In the genomic region with DNA sequence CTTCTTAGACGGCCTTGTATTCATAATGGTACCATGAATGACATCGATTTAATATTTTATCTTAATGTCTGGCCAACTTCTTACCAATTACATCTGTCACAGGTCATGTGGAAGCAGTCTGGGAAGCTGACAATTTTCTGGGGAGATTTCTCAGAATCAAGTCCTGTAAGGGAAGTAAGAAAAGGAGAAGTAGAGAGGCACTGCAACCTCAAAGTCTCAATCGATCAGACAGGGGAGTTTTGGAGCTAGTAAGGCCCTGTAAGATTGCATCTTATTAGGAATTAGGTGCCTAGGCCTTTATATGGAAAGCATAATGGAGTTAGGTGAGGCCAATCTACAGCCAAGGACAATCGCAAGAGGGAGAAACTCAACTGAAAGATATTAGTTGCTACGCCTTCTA, we compare ENCODE assay signal across 23 cellular contexts.
DNase-seq lines count a peak whose midpoint lies in the region; ATAC-seq, FAIRE-seq and TF ChIP-seq lines count a peak whose summit lies in the region.
"Had no signal": no experiment of that assay in that cellular context is flagged by ENCODE, and none has a peak within 500 bp of the region (broad histone marks: within the 10 kb centered on the region; RNA-seq: fewer than 3 reads in every experiment).

No MANE protein-coding gene starts in this region.

- no peak overlapping the region for H3K27ac Mint-ChIP-seq in stimulated activated effector memory CD8-positive, alpha-beta T cell treated with anti-CD3 and anti-CD28 coated beads, Interleukin-12 subunit alpha, Interleukin-12 subunit beta, amount 100 ng/mL, for 72 hours
- H3K27ac Mint-ChIP-seq: B cell had no signal

- H3K4me2 ChIP-seq in GM12878 (ENCODE audit: control insufficient read depth, insufficient read depth), result no peak overlapping the region
- H3K4me2 ChIP-seq: SK-N-SH had no signal

- no peaks in the 10 kb centered on the region for H3K27me3 ChIP-seq in GM12878 (replicated peaks in 1 of 2; ENCODE audit: control insufficient read depth in 2 of 2, insufficient read depth in 2 of 2, low read length in 1 of 2)
- no peaks in the 10 kb centered on the region for H3K27me3 ChIP-seq in right atrium auricular region

- ATAC-seq in GM12878, result peak; percentile 69
- ATAC-seq in esophagus mucosa, result no peak
- ATAC-seq in HG02678 (IDR thresholded peaks at IDR 0.05; ENCODE audit: unreplicated experiment), result no peak
- no peak for ATAC-seq in stimulated activated effector memory CD8-positive, alpha-beta T cell treated with anti-CD3 and anti-CD28 coated beads, Interleukin-12 subunit alpha, Interleukin-12 subunit beta, amount 100 ng/mL, for 72 hours
- ATAC-seq: K562 had no signal

- no peak for TF ChIP-seq RAD21 in GM12878 (IDR thresholded peaks at IDR 0.05; ENCODE audit: insufficient read depth, low read depth, low read length)

- H3K27ac ChIP-seq in GM12878 (ENCODE audit: control insufficient read depth, insufficient read depth), result no peak overlapping the region
- H3K27ac ChIP-seq in right atrium auricular region, result no peak overlapping the region

- no peak for TF ChIP-seq EP300 in GM12878 (IDR thresholded peaks at IDR 0.05; ENCODE audit: borderline replicate concordance in 1 of 2, control insufficient read depth in 1 of 2, low read depth in 2 of 2, low read length in 2 of 2)

- in situ Hi-C loops in GM12878 (cut with MboI), result no loop called here

- intact Hi-C loops in GM12878 (cut with micrococcal nuclease; ENCODE audit: unreplicated experiment), result no loop called here

- no peak overlapping the region for H3K9ac ChIP-seq in GM12878 (ENCODE audit: control insufficient read depth, insufficient read depth, low read length)
- H3K9ac ChIP-seq: SK-N-SH had no signal

- SMC1A ChIA-PET in GM12878 (lab: Charles Lee; ENCODE audit: uncharacterized antibody, unreplicated experiment), result interaction anchor here (0.9 to 2.1 kb wide), 6 partner anchors 8 to 62 kb away, joined by 3 to 7 read pairs (median 4); no protein-coding TSS in a partner anchor

- no peak overlapping the region for H3K4me3 Mint-ChIP-seq in stimulated activated effector memory CD8-positive, alpha-beta T cell treated with anti-CD3 and anti-CD28 coated beads, Interleukin-12 subunit alpha, Interleukin-12 subunit beta, amount 100 ng/mL, for 72 hours
- H3K4me3 Mint-ChIP-seq: B cell had no signal

- H3K4me1 Mint-ChIP-seq in stimulated activated effector memory CD8-positive, alpha-beta T cell treated with anti-CD3 and anti-CD28 coated beads, Interleukin-12 subunit alpha, Interleukin-12 subunit beta, amount 100 ng/mL, for 72 hours, result no peaks in the 10 kb centered on the region
- H3K4me1 Mint-ChIP-seq: B cell had no signal

- DNase-seq in SIG-M5 treated with dmso at 0.1 percent for 504 hours (lab: John Stamatoyannopoulos, UW; ENCODE audit: unreplicated experiment) (peak; percentile 7), SIG-M5 (lab: John Stamatoyannopoulos, UW) (no peak), NOMO-1 treated with dmso at 0.1 percent for 144 hours (lab: John Stamatoyannopoulos, UW; ENCODE audit: unreplicated experiment) (peak; percentile 13), GM12878 (ENCODE audit: low read depth, low spot score) (no peak), right atrium auricular region (ENCODE audit: low spot score) (no peak)
- no peak for DNase-seq in stimulated activated effector memory CD8-positive, alpha-beta T cell treated with anti-CD3 and anti-CD28 coated beads, Interleukin-12 subunit alpha, Interleukin-12 subunit beta, amount 100 ng/mL, for 72 hours (ENCODE audit: low spot score in 2 of 2)
- DNase-seq: 8988T, DMS 273 treated with DMSO at 0.1 percent for 48 hours, GOT3, NCI-H1092 treated with DMSO at 0.1 percent for 48 hours, NCI-H1694, NCI-H2107, NCI-H510A, NCI-H748 treated with DMSO at 0.1 percent for 48 hours, Right ventricle myocardium superior, SK-N-SH had no signal

- no peak overlapping the region for H2AFZ ChIP-seq in GM12878 (ENCODE audit: control insufficient read depth, low read depth, low read length)

- CTCF ChIA-PET in GM12878 (lab: Yijun Ruan, JAX), result interaction anchor here (0.5 to 1.8 kb wide), 5 partner anchors 11 to 345 kb away, joined by 4 to 10 read pairs (median 4); no protein-coding TSS in a partner anchor

- no peak for TF ChIP-seq CTCF in GM12878 (IDR thresholded peaks at IDR 0.05 in 2 of 3, conservative IDR thresholded peaks at IDR 0.05 in 1 of 3; ENCODE audit: control insufficient read depth in 2 of 3, extremely low read depth in 1 of 3, insufficient read depth in 1 of 3, low read depth in 3 of 3, low read length in 3 of 3)
- TF ChIP-seq CTCF in right atrium auricular region (IDR thresholded peaks at IDR 0.05), result no peak

- POLR2A ChIA-PET in GM12878 (lab: Charles Lee), result no interaction called here

- no peaks in the 10 kb centered on the region for H3K36me3 ChIP-seq in GM12878 (ENCODE audit: control insufficient read depth in 2 of 2, insufficient read depth in 2 of 2, low read length in 1 of 2)
- H3K36me3 ChIP-seq in right atrium auricular region, result no peaks in the 10 kb centered on the region

- H3K9me3 ChIP-seq in GM12878 (replicated peaks; ENCODE audit: control insufficient read depth, insufficient read depth, low read length) (no peaks in the 10 kb centered on the region), right atrium auricular region (no peaks in the 10 kb centered on the region)
- H3K9me3 ChIP-seq: SK-N-SH had no signal

- FAIRE-seq in GM12878 (lab: Jason Lieb, UNC), result no peak
- FAIRE-seq: G401.6, GM19239, K562, RCC 7860 had no signal

- 32% methylated on average over 5 of the region's 5 CpGs for WGBS in GM12878 (ENCODE audit: insufficient coverage, insufficient replicate concordance, low lambda C conversion rate, missing lambda C conversion rate)

- H3K4me3 ChIP-seq in GM12878 (no peak overlapping the region), right atrium auricular region (no peak overlapping the region)
- H3K4me3 ChIP-seq: K562 had no signal

- RAD21 ChIA-PET in GM12878 (lab: Charles Lee; ENCODE audit: unreplicated experiment), result interaction anchor here (0.7 to 3.5 kb wide), 4 partner anchors 30 to 996 kb away, joined by 3 to 17 read pairs (median 5); no protein-coding TSS in a partner anchor

- no peaks in the 10 kb centered on the region for H3K4me1 ChIP-seq in GM12878 (ENCODE audit: control insufficient read depth, insufficient read depth, low read length)
- H3K4me1 ChIP-seq in right atrium auricular region, result no peaks in the 10 kb centered on the region

- no peaks in the 10 kb centered on the region for H4K20me1 ChIP-seq in GM12878 (ENCODE audit: control insufficient read depth, insufficient read depth)

- peaks cover 19% of the 10 kb centered on the region for H3K9me3 Mint-ChIP-seq in stimulated activated effector memory CD8-positive, alpha-beta T cell treated with anti-CD3 and anti-CD28 coated beads, Interleukin-12 subunit alpha, Interleukin-12 subunit beta, amount 100 ng/mL, for 72 hours

- H3K36me3 Mint-ChIP-seq in stimulated activated effector memory CD8-positive, alpha-beta T cell treated with anti-CD3 and anti-CD28 coated beads, Interleukin-12 subunit alpha, Interleukin-12 subunit beta, amount 100 ng/mL, for 72 hours, result no peaks in the 10 kb centered on the region

- no TSS peak for BruUV-seq in GM12878 (replicated peaks; lab: Mats Ljungman, UMichigan)

- no peak for TF ChIP-seq POLR2A in GM12878 (IDR thresholded peaks at IDR 0.05; ENCODE audit: low read depth, low read length)

- H3K79me2 ChIP-seq in GM12878 (ENCODE audit: control insufficient read depth, insufficient read depth, low read length), result no peaks in the 10 kb centered on the region

TF ChIP-seq in GM12878, 131 proteins besides CTCF, POLR2A, EP300 and RAD21:
- peak; percentile 32; the same call in 1 of the 2 replicates for TF ChIP-seq SPI1 (IDR thresholded peaks at IDR 0.05; ENCODE audit: borderline replicate concordance, insufficient read depth, low read depth, low read length)
- no peak for TF ChIP-seq RELA (IDR thresholded peaks at IDR 0.05; ENCODE audit: borderline replicate concordance, partially characterized antibody)
- peak in 1 of 2 experiments; percentile 39; a peak in 1 of 4 replicates for TF ChIP-seq IKZF2 (IDR thresholded peaks at IDR 0.05)
TF ChIP-seq in GM12878: peak in this region for 2.

Comparison
In these comparisons a context has a peak if more than half of its experiments do, and no peak if none do; other contexts are left out.
1. DNase-seq: peak in SIG-M5 treated with dmso at 0.1 percent for 504 hours (single experiment) and NOMO-1 treated with dmso at 0.1 percent for 144 hours (single experiment); none in SIG-M5 (single experiment), GM12878 (single experiment), right atrium auricular region (single experiment) and stimulated activated effector memory CD8-positive, alpha-beta T cell treated with anti-CD3 and anti-CD28 coated beads, Interleukin-12 subunit alpha, Interleukin-12 subunit beta, amount 100 ng/mL, for 72 hours (0 of 2).